Comparison of ENCODE assay signal across 1 cellular context in genomic region chr17:43216762-43217613, GRCh38.
TF ChIP-seq lines count a peak whose summit lies in the region.

No MANE protein-coding gene starts in this region.

TF ChIP-seq in HepG2, 621 proteins besides CTCF, POLR2A, EP300 and RAD21 (continued from another document and continues in another):
- 0 out of 2 replicates have a peak, but pooled peaks have one; percentile 70 for TF ChIP-seq ZBTB10 (CRISPR knock-in tag; IDR thresholded peaks at IDR 0.05; ENCODE audit: borderline replicate concordance)
- no peak for TF ChIP-seq ZNF704 (CRISPR knock-in tag; IDR thresholded peaks at IDR 0.05; ENCODE audit: borderline replicate concordance)
- TF ChIP-seq ZXDC (CRISPR knock-in tag; IDR thresholded peaks at IDR 0.05) = no peak
- peak; percentile 82 for TF ChIP-seq PPARG (CRISPR knock-in tag; conservative IDR thresholded peaks at IDR 0.05)
- no peak; the same call in 1 of the 2 replicates for TF ChIP-seq ZNF460 (CRISPR knock-in tag; IDR thresholded peaks at IDR 0.05; ENCODE audit: borderline replicate concordance)
- no peak for TF ChIP-seq ZNF24 (IDR thresholded peaks at IDR 0.05)
- TF ChIP-seq MEIS2 (CRISPR knock-in tag; IDR thresholded peaks at IDR 0.05) = peak; percentile 51
- TF ChIP-seq NFIB (CRISPR knock-in tag; IDR thresholded peaks at IDR 0.05; ENCODE audit: borderline replicate concordance) = no peak
- peak; percentile 92; the same call in 1 of the 2 replicates for TF ChIP-seq ZSCAN29 (CRISPR knock-in tag; conservative IDR thresholded peaks at IDR 0.05)
- TF ChIP-seq NFYB (CRISPR knock-in tag; IDR thresholded peaks at IDR 0.05) = no peak; the same call in none of the 2 replicates
- TF ChIP-seq GLI4 (CRISPR knock-in tag; IDR thresholded peaks at IDR 0.05; ENCODE audit: borderline replicate concordance) = 0 out of 2 replicates have a peak, but pooled peaks have one; percentile 64
- TF ChIP-seq SPEN (CRISPR knock-in tag; IDR thresholded peaks at IDR 0.05; ENCODE audit: low read depth) = peak; percentile 45
- no peak for TF ChIP-seq ATAD3A (CRISPR knock-in tag; IDR thresholded peaks at IDR 0.05)
- no peak for TF ChIP-seq TBP (CRISPR knock-in tag; IDR thresholded peaks at IDR 0.05)
- TF ChIP-seq MYC (CRISPR knock-in tag; IDR thresholded peaks at IDR 0.05; ENCODE audit: borderline replicate concordance) = peak; percentile 100
- no peak for TF ChIP-seq BRF2 (CRISPR knock-in tag; IDR thresholded peaks at IDR 0.05)
- no peak for TF ChIP-seq ZNF562 (CRISPR knock-in tag; IDR thresholded peaks at IDR 0.05; ENCODE audit: borderline replicate concordance)
- TF ChIP-seq TCF12 (IDR thresholded peaks at IDR 0.05) = no peak
- TF ChIP-seq TCF12 (CRISPR knock-in tag; IDR thresholded peaks at IDR 0.05) = no peak; the same call in 1 of the 2 replicates
- TF ChIP-seq KDM1A (CRISPR knock-in tag; IDR thresholded peaks at IDR 0.05) = peak; percentile 8; the same call in 1 of the 2 replicates
- no peak for TF ChIP-seq GPBP1L1 (CRISPR knock-in tag; IDR thresholded peaks at IDR 0.05)
- TF ChIP-seq ELF1 (CRISPR knock-in tag; IDR thresholded peaks at IDR 0.05) = peak; percentile 44; the same call in 1 of the 2 replicates
- no peak for TF ChIP-seq ZNF841 (CRISPR knock-in tag; IDR thresholded peaks at IDR 0.05; ENCODE audit: borderline replicate concordance)
- TF ChIP-seq KDM4B (CRISPR knock-in tag; IDR thresholded peaks at IDR 0.05) = peak; percentile 15; the same call in 1 of the 2 replicates
- TF ChIP-seq TCF7 (IDR thresholded peaks at IDR 0.05; ENCODE audit: low read depth) = no peak
- TF ChIP-seq ZSCAN22 (CRISPR knock-in tag; IDR thresholded peaks at IDR 0.05) = no peak
- TF ChIP-seq TAF15 (IDR thresholded peaks at IDR 0.05; ENCODE audit: low read depth, low read length, poor library complexity, severe bottlenecking) = no peak
- TF ChIP-seq ZMYM3 (CRISPR knock-in tag; IDR thresholded peaks at IDR 0.05) = peak; percentile 70; the same call in 1 of the 2 replicates
- TF ChIP-seq USF2 (IDR thresholded peaks at IDR 0.05; ENCODE audit: low read depth, low read length) = peak; percentile 80
- TF ChIP-seq USF2 (CRISPR knock-in tag; IDR thresholded peaks at IDR 0.05; ENCODE audit: borderline replicate concordance) = peak; percentile 75
- TF ChIP-seq ZNF205 (CRISPR knock-in tag; IDR thresholded peaks at IDR 0.05) = peak; percentile 39; the same call in 1 of the 2 replicates
- TF ChIP-seq RBM39 (IDR thresholded peaks at IDR 0.05; ENCODE audit: low read depth, low read length, poor library complexity, severe bottlenecking) = no peak
- TF ChIP-seq ZBTB4 (CRISPR knock-in tag; IDR thresholded peaks at IDR 0.05; ENCODE audit: borderline replicate concordance) = peak; percentile 15; the same call in 1 of the 2 replicates
- TF ChIP-seq KDM5A (IDR thresholded peaks at IDR 0.05; ENCODE audit: borderline replicate concordance, low read length) = no peak; the same call in 1 of the 2 replicates
- TF ChIP-seq MYNN (CRISPR knock-in tag; IDR thresholded peaks at IDR 0.05; ENCODE audit: low read depth) = no peak
- TF ChIP-seq ZNF251 (CRISPR knock-in tag; IDR thresholded peaks at IDR 0.05) = peak; percentile 82; the same call in 1 of the 2 replicates
- TF ChIP-seq YEATS2 (CRISPR knock-in tag; IDR thresholded peaks at IDR 0.05; ENCODE audit: borderline replicate concordance) = peak; percentile 57; the same call in 1 of the 2 replicates
- TF ChIP-seq ZNF18 (CRISPR knock-in tag; IDR thresholded peaks at IDR 0.05; ENCODE audit: insufficient replicate concordance) = peak; percentile 69
- peak; percentile 35; the same call in 1 of the 2 replicates for TF ChIP-seq ETV5 (CRISPR knock-in tag; IDR thresholded peaks at IDR 0.05; ENCODE audit: borderline replicate concordance)
- TF ChIP-seq ZNF615 (CRISPR knock-in tag; IDR thresholded peaks at IDR 0.05; ENCODE audit: borderline replicate concordance) = no peak; the same call in none of the 2 replicates
- TF ChIP-seq ZNF350 (CRISPR knock-in tag; IDR thresholded peaks at IDR 0.05; ENCODE audit: borderline replicate concordance, low read depth) = peak; percentile 85; the same call in 1 of the 2 replicates
- TF ChIP-seq ESRRA (CRISPR knock-in tag; IDR thresholded peaks at IDR 0.05; ENCODE audit: low read depth) = peak; percentile 73
- TF ChIP-seq ZNF234 (CRISPR knock-in tag; conservative IDR thresholded peaks at IDR 0.05) = no peak
- no peak for TF ChIP-seq ZNF260 (CRISPR knock-in tag; IDR thresholded peaks at IDR 0.05; ENCODE audit: borderline replicate concordance, low read depth)
- TF ChIP-seq MIXL1 (CRISPR knock-in tag; IDR thresholded peaks at IDR 0.05) = peak; percentile 91
- peak; percentile 9; the same call in 1 of the 2 replicates for TF ChIP-seq RFX3 (CRISPR knock-in tag; IDR thresholded peaks at IDR 0.05)
- no peak for TF ChIP-seq CREBL2 (CRISPR knock-in tag; IDR thresholded peaks at IDR 0.05; ENCODE audit: borderline replicate concordance)
